Comparison of ENCODE assay signal across 9 cellular contexts in the genomic region with DNA sequence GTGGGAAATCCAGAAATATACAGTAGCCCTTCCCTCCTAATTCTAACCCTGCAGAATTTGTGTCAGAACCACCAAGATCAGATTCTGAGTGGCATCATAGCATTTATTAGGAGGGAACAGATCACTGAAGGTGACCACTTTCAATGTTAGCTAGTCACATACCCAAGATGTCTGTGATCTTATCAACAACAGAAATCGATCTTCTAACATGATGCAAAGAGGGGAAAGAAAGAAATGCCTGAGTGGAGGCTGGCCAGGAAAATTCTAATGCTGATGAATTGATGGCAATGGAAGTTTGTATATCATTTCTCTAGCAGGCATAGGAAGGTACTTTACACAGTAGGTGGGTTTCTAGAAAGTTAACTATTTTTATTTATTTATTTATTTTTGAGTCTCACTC.
"Had no signal": no experiment of that assay in that cellular context is flagged by ENCODE, and none has a peak within 500 bp of the region (broad histone marks: within the 10 kb centered on the region; RNA-seq: fewer than 3 reads in every experiment).

No MANE protein-coding gene starts in this region.

- H3K4me3 Mint-ChIP-seq: HFFc6, IgD-negative memory B cell had no signal

- H3K27ac ChIP-seq: HL-60 had no signal

- H3K27ac Mint-ChIP-seq: HFFc6, IgD-negative memory B cell had no signal

- H3K27me3 Mint-ChIP-seq: IgD-negative memory B cell had no signal

- ATAC-seq: HCT116, HepG2 had no signal

- H3K36me3 ChIP-seq: HAP-1 had no signal

- H3K4me1 ChIP-seq: HAP-1 had no signal

- H3K9me3 ChIP-seq: HAP-1 had no signal

- H3K4me3 ChIP-seq: HAP-1 had no signal

- H3K9me3 Mint-ChIP-seq: HFFc6, IgD-negative memory B cell had no signal

- DNase-seq: GOT3, H7, HFFc6, KG1 had no signal
